26 cellular contexts compared by ENCODE assay signal in genomic region chr2:141411419-141411818, GRCh38.
DNase-seq lines count a peak whose midpoint lies in the region; ATAC-seq, FAIRE-seq and TF ChIP-seq lines count a peak whose summit lies in the region.
"Had no signal": no experiment of that assay in that cellular context is flagged by ENCODE, and none has a peak within 500 bp of the region (broad histone marks: within the 10 kb centered on the region; RNA-seq: fewer than 3 reads in every experiment).

No MANE protein-coding gene starts in this region.

- no peaks in the 10 kb centered on the region for H3K79me2 ChIP-seq in HepG2 (ENCODE audit: insufficient read depth, low read length)

- no peak for FAIRE-seq in HepG2 (lab: Jason Lieb, UNC)
- FAIRE-seq in RCC 7860 (lab: Jason Lieb, UNC), result no peak
- FAIRE-seq: A549, D721Med, GM12878, GM18507, H1 had no signal

- CTCF ChIA-PET in HepG2 (lab: Yijun Ruan, JAX; ENCODE audit: low intra/inter-chr PET ratio, low total read pairs), result no interaction called here

- H3K4me3 ChIP-seq in HepG2 (replicated peaks in 1 of 3; ENCODE audit: insufficient read depth in 1 of 3, low read depth in 2 of 3, low read length in 3 of 3), result no peak overlapping the region
- H3K4me3 ChIP-seq in right lobe of liver, result no peak overlapping the region
- no peak overlapping the region for H3K4me3 ChIP-seq in adipocyte (ENCODE audit: low read length)
- H3K4me3 ChIP-seq: A549; BLaER1 treated with 17β-estradiol and CSF1 and Interleukin-3, amounts not matched to agents 10 nM and 100 nM; GM12878; GM23248 had no signal

- H2AFZ ChIP-seq in HepG2 (ENCODE audit: low read length), result no peak overlapping the region
- H2AFZ ChIP-seq: GM23248 had no signal

- TF ChIP-seq CTCF in HepG2 (CRISPR knock-in tag; IDR thresholded peaks at IDR 0.05), result no peak
- TF ChIP-seq CTCF in right lobe of liver (IDR thresholded peaks at IDR 0.05), result no peak

- WGBS in HepG2 (ENCODE audit: low lambda C conversion rate), result 0% methylated on average over 2 of the region's 2 CpGs
- 69% methylated on average over 2 of the region's 2 CpGs for WGBS in right lobe of liver (ENCODE audit: insufficient coverage, low coverage, low lambda C conversion rate, missing lambda C conversion rate)

- POLR2A ChIA-PET in HepG2 (lab: Yijun Ruan, JAX), result no interaction called here

- H4K20me1 ChIP-seq in HepG2 (ENCODE audit: insufficient read depth, low read length), result no peaks in the 10 kb centered on the region
- H4K20me1 ChIP-seq: BLaER1 treated with 17β-estradiol and CSF1 and Interleukin-3, amounts not matched to agents 10 nM and 100 nM had no signal

- no peak for DNase-seq in HepG2 (ENCODE audit: low spot score)
- no peak for DNase-seq in right lobe of liver
- DNase-seq in adipocyte (ENCODE audit: low read depth), result peak; percentile 38
- DNase-seq in fibroblast of gingiva (ENCODE audit: low read depth), result peak; percentile 66
- no peak for DNase-seq in RCC 7860 (ENCODE audit: low spot score)
- no peak for DNase-seq in NCI-H774 (lab: John Stamatoyannopoulos, UW)
- DNase-seq in activated gamma-delta T cell (lab: John Stamatoyannopoulos, UW), result no peak
- DNase-seq: 8988T; ACHN; AML-193; BE2C; CD4-positive, alpha-beta T cell; CD8-positive, alpha-beta memory T cell; DMS 273 treated with DMSO at 0.1 percent for 48 hours; DMS79; EL; GDM1; GM23248; H7; HCEC 1CT had no signal

- H3K4me2 ChIP-seq in HepG2 (ENCODE audit: low read depth, low read length), result no peak overlapping the region
- H3K4me2 ChIP-seq: A549; BLaER1 treated with 17β-estradiol and CSF1 and Interleukin-3, amounts not matched to agents 10 nM and 100 nM had no signal

- TF ChIP-seq RAD21 in HepG2 (CRISPR knock-in tag; IDR thresholded peaks at IDR 0.05), result no peak

- no peak overlapping the region for H3K9ac ChIP-seq in HepG2 (ENCODE audit: insufficient read depth, low read depth, low read length)
- no peak overlapping the region for H3K9ac ChIP-seq in adipocyte (ENCODE audit: low read length)
- H3K9ac ChIP-seq: BLaER1 treated with 17β-estradiol and CSF1 and Interleukin-3, amounts not matched to agents 10 nM and 100 nM; GM23248 had no signal

- in situ Hi-C loops in HepG2 (cut with HindIII; ENCODE audit: extremely low pct_ligation_motif_present, low pct_unique_long_range_greater_than_20kb), result no loop called here

- TF ChIP-seq EP300 in HepG2 (IDR thresholded peaks at IDR 0.05; ENCODE audit: low read depth in 2 of 2, low read length in 2 of 2) (no peak), HepG2 (CRISPR knock-in tag; IDR thresholded peaks at IDR 0.05; ENCODE audit: borderline replicate concordance) (no peak)

- no peaks in the 10 kb centered on the region for H3K27me3 ChIP-seq in HepG2 (ENCODE audit: control insufficient read depth in 1 of 2, insufficient read depth in 2 of 2, low read length in 2 of 2)
- H3K27me3 ChIP-seq in right lobe of liver, result no peaks in the 10 kb centered on the region
- H3K27me3 ChIP-seq in adipocyte (replicated peaks; ENCODE audit: control insufficient read depth, insufficient read depth, low read length), result no peaks in the 10 kb centered on the region
- H3K27me3 ChIP-seq: BE2C; BLaER1 treated with 17β-estradiol and CSF1 and Interleukin-3, amounts not matched to agents 10 nM and 100 nM had no signal

- ATAC-seq in HepG2 (no peak), right lobe of liver (no peak)
- ATAC-seq: A549, GM12878 had no signal

- H3K36me3 ChIP-seq in HepG2 (replicated peaks in 1 of 2; ENCODE audit: control insufficient read depth in 1 of 2, insufficient read depth in 2 of 2, low read length in 2 of 2) (no peaks in the 10 kb centered on the region), right lobe of liver (no peaks in the 10 kb centered on the region), adipocyte (ENCODE audit: control insufficient read depth, insufficient read depth, low read length, severe bottlenecking) (no peaks in the 10 kb centered on the region)
- H3K36me3 ChIP-seq: BE2C; BLaER1 treated with 17β-estradiol and CSF1 and Interleukin-3, amounts not matched to agents 10 nM and 100 nM had no signal

- H3K4me1 ChIP-seq in HepG2 (ENCODE audit: insufficient read depth, low read length) (no peaks in the 10 kb centered on the region), right lobe of liver (no peaks in the 10 kb centered on the region), adipocyte (ENCODE audit: control insufficient read depth, insufficient read depth, low read length) (no peaks in the 10 kb centered on the region)
- H3K4me1 ChIP-seq: A549; BE2C; BLaER1 treated with 17β-estradiol and CSF1 and Interleukin-3, amounts not matched to agents 10 nM and 100 nM had no signal

- H3K27ac ChIP-seq in HepG2 (ENCODE audit: extremely low read length, insufficient read depth, low read length), result no peak overlapping the region
- H3K27ac ChIP-seq in right lobe of liver, result no peak overlapping the region
- H3K27ac ChIP-seq: A549; BLaER1 treated with 17β-estradiol and CSF1 and Interleukin-3, amounts not matched to agents 10 nM and 100 nM; GM23248 had no signal

- intact Hi-C loops in HepG2 (cut with micrococcal nuclease; ENCODE audit: unreplicated experiment) (no loop called here), right lobe of liver (cut with DNase I) (no loop called here)

- TF ChIP-seq POLR2A in HepG2 (IDR thresholded peaks at IDR 0.05; ENCODE audit: insufficient read depth in 1 of 2, low read depth in 2 of 2, low read length in 2 of 2) (no peak), right lobe of liver (IDR thresholded peaks at IDR 0.05) (no peak)

- H3K9me3 ChIP-seq in HepG2 (ENCODE audit: low read length) (no peaks in the 10 kb centered on the region), right lobe of liver (no peaks in the 10 kb centered on the region), adipocyte (ENCODE audit: control insufficient read depth, low read length) (no peaks in the 10 kb centered on the region)
- H3K9me3 ChIP-seq: A549, BE2C had no signal

- no TSS peak for BruUV-seq in HepG2 (replicated peaks; lab: Mats Ljungman, UMichigan)

TF ChIP-seq in HepG2, 621 proteins besides CTCF, POLR2A, EP300 and RAD21:
- TF ChIP-seq ZNF296 (CRISPR knock-in tag; conservative IDR thresholded peaks at IDR 0.05) (no peak), GATAD2A (CRISPR knock-in tag; IDR thresholded peaks at IDR 0.05) (no peak), ZNF317 (CRISPR knock-in tag; IDR thresholded peaks at IDR 0.05) (no peak), FOXO4 (CRISPR knock-in tag; conservative IDR thresholded peaks at IDR 0.05) (no peak), ATF7 (IDR thresholded peaks at IDR 0.05) (0 out of 2 replicates have a peak, but pooled peaks have one; percentile 23), ATF7 (CRISPR knock-in tag; IDR thresholded peaks at IDR 0.05) (no peak)

Comparison
In these comparisons a context has a peak if more than half of its experiments do, and no peak if none do; other contexts are left out.
1. DNase-seq: peak in adipocyte (single experiment) and fibroblast of gingiva (single experiment); none in HepG2 (single experiment), right lobe of liver (0 of 3), RCC 7860 (single experiment), NCI-H774 (single experiment) and activated gamma-delta T cell (single experiment).